ENCODE assay signal across 9 cellular contexts in the genomic region with DNA sequence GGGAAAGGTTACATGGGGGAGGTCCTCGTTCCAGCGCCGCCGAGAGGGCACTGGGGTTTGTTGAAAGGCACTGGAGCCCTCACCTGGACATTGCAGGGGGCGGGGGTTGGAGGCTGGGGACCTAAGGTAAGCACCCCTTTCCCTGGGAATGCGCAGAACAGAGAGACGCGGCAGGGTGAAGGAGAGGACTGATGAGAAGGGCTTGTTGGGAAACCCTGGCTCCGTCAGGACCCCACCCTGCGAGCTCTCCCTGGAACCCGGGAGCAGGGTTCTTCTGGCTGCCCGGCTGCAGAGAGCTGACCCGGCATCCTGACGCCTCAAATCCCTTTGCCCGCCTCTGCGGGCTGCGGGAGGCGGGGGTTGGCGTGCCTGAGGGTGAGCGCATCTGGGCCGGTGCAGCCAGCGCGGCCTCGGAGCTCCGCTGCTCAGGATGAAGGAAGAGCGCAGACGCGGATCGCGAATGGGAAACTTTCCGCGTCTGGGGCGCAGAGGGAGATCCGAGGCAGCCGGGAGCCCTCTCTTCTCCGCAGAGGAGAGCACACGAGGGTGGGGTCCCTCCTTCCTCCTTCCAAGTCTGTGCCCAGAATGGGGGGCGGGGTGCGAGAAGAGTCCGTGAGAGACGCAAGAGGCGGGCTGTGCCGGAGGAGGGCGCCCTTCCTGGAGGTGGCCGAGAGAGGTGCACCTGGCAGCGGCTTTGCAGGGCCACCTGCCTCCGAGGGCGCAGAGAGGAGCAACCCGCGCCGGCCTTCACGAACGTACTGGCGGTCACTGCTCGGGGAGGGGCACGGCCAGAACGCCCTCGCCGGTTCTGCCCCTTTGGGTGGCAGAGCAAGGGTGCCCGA. TPM values are rescaled to one million over a fixed set of nuclear protein-coding genes. Genes with fewer than 3 reads are reported as not detected.
DNase-seq lines count a peak whose midpoint lies in the region; ATAC-seq and TF ChIP-seq lines count a peak whose summit lies in the region.
"Had no signal": no experiment of that assay in that cellular context is flagged by ENCODE, and none has a peak within 500 bp of the region (broad histone marks: within the 10 kb centered on the region; RNA-seq: fewer than 3 reads in every experiment).

No MANE protein-coding gene starts in this region.

- H3K27me3 Mint-ChIP-seq in Calu3 (ENCODE audit: unreplicated experiment) = peaks cover 90% of the 10 kb centered on the region
- H3K27me3 Mint-ChIP-seq in activated T-helper 1 cell treated with anti-CD3 and anti-CD28 coated beads, Interleukin-12 subunit alpha, Interleukin-12 subunit beta, Interleukin-2, Interleukin-4 antibody, amounts not matched to agents 30 ng/mL and 10 ng/mL and 1 ng/mL, durations not matched to agents 14 hours and 24 hours and 36 hours (ENCODE audit: insufficient read depth) = peaks cover 57% of the 10 kb centered on the region

- TF ChIP-seq CTCF in Calu3 (IDR thresholded peaks at IDR 0.05; ENCODE audit: unreplicated experiment) (no peak), coronary artery (IDR thresholded peaks at IDR 0.05) (no peak), mucosa of descending colon (IDR thresholded peaks at IDR 0.05) (no peak)

- H3K4me1 ChIP-seq in mucosa of descending colon (ENCODE audit: low read depth) = peaks cover 12% of the 10 kb centered on the region

- H3K36me3 ChIP-seq in mucosa of descending colon (ENCODE audit: low read depth) = no peaks in the 10 kb centered on the region

- CTCF ChIA-PET in Calu3 (lab: Charles Lee) = no interaction called here

- no TSS peak for BruUV-seq in Calu3 (replicated peaks; lab: Mats Ljungman, UMichigan)

- H3K4me3 Mint-ChIP-seq in Calu3 (ENCODE audit: low read depth, unreplicated experiment) = no peak overlapping the region
- H3K4me3 Mint-ChIP-seq in activated T-helper 1 cell treated with anti-CD3 and anti-CD28 coated beads, Interleukin-12 subunit alpha, Interleukin-12 subunit beta, Interleukin-2, Interleukin-4 antibody, amounts not matched to agents 30 ng/mL and 10 ng/mL and 1 ng/mL, durations not matched to agents 14 hours and 24 hours and 36 hours = no peak overlapping the region
- H3K4me3 Mint-ChIP-seq: activated naive CD4-positive, alpha-beta T cell treated with anti-CD3 and anti-CD28 coated beads, Interleukin-2, amount 50 U/mL, for 24 hours had no signal

- H3K36me3 Mint-ChIP-seq in Calu3 (ENCODE audit: insufficient read depth, unreplicated experiment) = no peaks in the 10 kb centered on the region
- H3K36me3 Mint-ChIP-seq in activated T-helper 1 cell treated with anti-CD3 and anti-CD28 coated beads, Interleukin-12 subunit alpha, Interleukin-12 subunit beta, Interleukin-2, Interleukin-4 antibody, amounts not matched to agents 30 ng/mL and 10 ng/mL and 1 ng/mL, durations not matched to agents 14 hours and 24 hours and 36 hours (ENCODE audit: low read depth) = no peaks in the 10 kb centered on the region
- H3K36me3 Mint-ChIP-seq: activated naive CD4-positive, alpha-beta T cell treated with anti-CD3 and anti-CD28 coated beads, Interleukin-2, amount 50 U/mL, for 24 hours had no signal

- H3K27ac ChIP-seq in coronary artery = peak overlapping the region in 1 of 2 donors; percentile 77

- no peaks in the 10 kb centered on the region for H3K4me1 Mint-ChIP-seq in Calu3 (ENCODE audit: low read depth, unreplicated experiment)
- H3K4me1 Mint-ChIP-seq in activated T-helper 1 cell treated with anti-CD3 and anti-CD28 coated beads, Interleukin-12 subunit alpha, Interleukin-12 subunit beta, Interleukin-2, Interleukin-4 antibody, amounts not matched to agents 30 ng/mL and 10 ng/mL and 1 ng/mL, durations not matched to agents 14 hours and 24 hours and 36 hours (ENCODE audit: low read depth) = no peaks in the 10 kb centered on the region

- H3K9me3 Mint-ChIP-seq in Calu3 (ENCODE audit: low read depth, unreplicated experiment) = no peaks in the 10 kb centered on the region
- no peaks in the 10 kb centered on the region for H3K9me3 Mint-ChIP-seq in activated T-helper 1 cell treated with anti-CD3 and anti-CD28 coated beads, Interleukin-12 subunit alpha, Interleukin-12 subunit beta, Interleukin-2, Interleukin-4 antibody, amounts not matched to agents 30 ng/mL and 10 ng/mL and 1 ng/mL, durations not matched to agents 14 hours and 24 hours and 36 hours
- H3K9me3 Mint-ChIP-seq: activated naive CD4-positive, alpha-beta T cell treated with anti-CD3 and anti-CD28 coated beads, Interleukin-2, amount 50 U/mL, for 24 hours had no signal

- no peak overlapping the region for H3K27ac Mint-ChIP-seq in Calu3 (ENCODE audit: unreplicated experiment)
- H3K27ac Mint-ChIP-seq in activated T-helper 1 cell treated with anti-CD3 and anti-CD28 coated beads, Interleukin-12 subunit alpha, Interleukin-12 subunit beta, Interleukin-2, Interleukin-4 antibody, amounts not matched to agents 30 ng/mL and 10 ng/mL and 1 ng/mL, durations not matched to agents 14 hours and 24 hours and 36 hours = no peak overlapping the region
- H3K27ac Mint-ChIP-seq: activated naive CD4-positive, alpha-beta T cell treated with anti-CD3 and anti-CD28 coated beads, Interleukin-2, amount 50 U/mL, for 24 hours had no signal

- peak overlapping the region; percentile 66 for H3K4me3 ChIP-seq in coronary artery
- H3K4me3 ChIP-seq in mucosa of descending colon = no peak overlapping the region

- H3K9me3 ChIP-seq in mucosa of descending colon = no peaks in the 10 kb centered on the region

- intact Hi-C loops in Calu3 (cut with micrococcal nuclease; ENCODE audit: unreplicated experiment) (loop anchor here (10.0 kb wide), 2 partner anchors 185 to 615 kb away; no protein-coding TSS in a partner anchor), mucosa of descending colon (cut with DNase I, micrococcal nuclease) (loop anchor here in 1 of 2 donors (10.0 kb wide), 1 partner anchor 185 kb away; no protein-coding TSS in a partner anchor)
- intact Hi-C loops in activated T-helper 1 cell treated with anti-CD3 and anti-CD28 coated beads, Interleukin-12 subunit alpha, Interleukin-12 subunit beta, Interleukin-2, Interleukin-4 antibody, amounts not matched to agents 30 ng/mL and 10 ng/mL and 1 ng/mL, durations not matched to agents 14 hours and 24 hours and 36 hours (cut with micrococcal nuclease) = loop anchor here (10.0 kb wide), 1 partner anchor 535 kb away; no protein-coding TSS in a partner anchor

- DNase-seq in Calu3 = peak; percentile 18
- peak; percentile 67 for DNase-seq in NCI-H1105 treated with DMSO at 0.1 percent for 48 hours (lab: John Stamatoyannopoulos, UW)
- no peak for DNase-seq in coronary artery (ENCODE audit: low spot score)
- peak; percentile 67 to 73 (median 69) for DNase-seq in mucosa of descending colon
- DNase-seq in T-helper 9 cell = no peak
- DNase-seq in activated T-helper 1 cell treated with anti-CD3 and anti-CD28 coated beads, Interleukin-12 subunit alpha, Interleukin-12 subunit beta, Interleukin-2, Interleukin-4 antibody, amounts not matched to agents 30 ng/mL and 10 ng/mL and 1 ng/mL, durations not matched to agents 14 hours and 24 hours and 36 hours (ENCODE audit: low spot score) = no peak
- DNase-seq in activated CD4-positive, alpha-beta T cell treated with anti-CD3 and anti-CD28 coated beads for 1 hour = no peak

- peak; percentile 82 for ATAC-seq in mucosa of descending colon
- ATAC-seq in GM21526 (IDR thresholded peaks at IDR 0.05; ENCODE audit: low FRiP score, unreplicated experiment) = no peak

RNA-seq across cellular contexts. Expression of a gene that starts 2.4 kb away (rescaled TPM):
- total RNA-seq in Calu3 (2022) (not detected in 2 replicates), mucosa of descending colon (1 to 10 TPM in 1 of 3 donors, under 1 TPM in 2; 0.70 to 1.4 (median 0.96) TPM)
- total RNA-seq in activated T-helper 1 cell treated with anti-CD3 and anti-CD28 coated beads, Interleukin-12 subunit alpha, Interleukin-12 subunit beta, Interleukin-2, Interleukin-4 antibody, amounts not matched to agents 30 ng/mL and 10 ng/mL and 1 ng/mL, durations not matched to agents 14 hours and 24 hours and 36 hours = not detected in 2 replicates

Comparison
In these comparisons a context has a peak if more than half of its experiments do, and no peak if none do; other contexts are left out.
1. DNase-seq: peak in Calu3 (single experiment), NCI-H1105 treated with DMSO at 0.1 percent for 48 hours (single experiment) and mucosa of descending colon (3 of 3); none in coronary artery (single experiment), T-helper 9 cell (single experiment), activated T-helper 1 cell treated with anti-CD3 and anti-CD28 coated beads, Interleukin-12 subunit alpha, Interleukin-12 subunit beta, Interleukin-2, Interleukin-4 antibody, amounts not matched to agents 30 ng/mL and 10 ng/mL and 1 ng/mL, durations not matched to agents 14 hours and 24 hours and 36 hours (single experiment) and activated CD4-positive, alpha-beta T cell treated with anti-CD3 and anti-CD28 coated beads for 1 hour (single experiment).